Comparison of ENCODE assay signal across 8 cellular contexts in genomic region chr18:54224379-54225014, GRCh38. TPM values are rescaled to one million over a fixed set of nuclear protein-coding genes. Genes with fewer than 3 reads are reported as not detected.
DNase-seq lines count a peak whose midpoint lies in the region; ATAC-seq and TF ChIP-seq lines count a peak whose summit lies in the region.

TSS of gene MBD2 (minus strand) at chr18:54224669. CDS start at chr18:54224559, 110 bp downstream.

- peak; percentile 94 for ATAC-seq in HG02798 (IDR thresholded peaks at IDR 0.05; ENCODE audit: poor library complexity, unreplicated experiment)

- WGBS in adipose tissue, 3 donors = 0% methylated on average over 40 to 66 of the region's 66 CpGs

- peaks cover 12% of the 10 kb centered on the region for H3K36me3 Mint-ChIP-seq in type B pancreatic cell

- DNase-seq in NCI-H1436 (lab: John Stamatoyannopoulos, UW) (peak; percentile 96), T follicular helper cell (ENCODE audit: low read depth) (peak; percentile 88), cardiac septum (ENCODE audit: low spot score) (peak; percentile 96), pons (ENCODE audit: low spot score) (peak; percentile 97), type B pancreatic cell (ENCODE audit: extremely low spot score, unreplicated experiment) (peak; percentile 94)

- peak within 1 kb of the TSS; percentile 96 for H3K4me3 Mint-ChIP-seq in type B pancreatic cell

- H3K27ac ChIP-seq in adipose tissue (ENCODE audit: low read depth, low read length) = peak within 1 kb of the TSS; percentile 78

- TF ChIP-seq CTCF in GM12875 (IDR thresholded peaks at IDR 0.05; ENCODE audit: borderline replicate concordance, insufficient read depth, low read depth, low read length) = no peak
- TF ChIP-seq CTCF in type B pancreatic cell (conservative IDR thresholded peaks at IDR 0.05) = peak; percentile 23

- intact Hi-C loops in cardiac septum (cut with DNase I) = loop anchor here (1.0 to 5.0 kb wide), 2 partner anchors 46 to 133 kb away; partner anchors contain the start of genes C18orf54 and STARD6

- H3K4me1 Mint-ChIP-seq in type B pancreatic cell (ENCODE audit: unreplicated experiment) = peaks cover 17% of the 10 kb centered on the region

- H3K27ac Mint-ChIP-seq in type B pancreatic cell = peak within 1 kb of the TSS; percentile 97

- H3K9me3 Mint-ChIP-seq in type B pancreatic cell = no peaks in the 10 kb centered on the region

- peak within 1 kb of the TSS; percentile 78 for H3K4me3 ChIP-seq in GM12875 (ENCODE audit: low read depth, low read length)

- H3K27me3 Mint-ChIP-seq in type B pancreatic cell = no peaks in the 10 kb centered on the region

RNA-seq across cellular contexts. Expression of gene MBD2, which starts in this region (rescaled TPM):
- polyA plus RNA-seq in adipose tissue = 10 to 100 TPM; 25.2 to 39.3 (median 32.5) TPM
- total RNA-seq in cardiac septum (33.4 TPM), type B pancreatic cell (ENCODE audit: low replicate concordance) (48.8 and 100 TPM in 2 replicates)

Comparison
In these comparisons a context has a peak if more than half of its experiments do, and no peak if none do; other contexts are left out.
1. Peak in every context shown above with its lines: DNase-seq, ATAC-seq, H3K4me3 ChIP-seq and H3K27ac ChIP-seq.